Comparison of ENCODE assay signal across 20 cellular contexts in genomic region chr12:29792853-29793252, GRCh38. TPM values are rescaled to one million over a fixed set of nuclear protein-coding genes. Genes with fewer than 3 reads are reported as not detected.
"Had no signal": no experiment of that assay in that cellular context is flagged by ENCODE, and none has a peak within 500 bp of the region (broad histone marks: within the 10 kb centered on the region; RNA-seq: fewer than 3 reads in every experiment).

No MANE protein-coding gene starts in this region.

- H3K4me2 ChIP-seq: KMS-11 had no signal

- H3K27me3 ChIP-seq: SJSA1 had no signal

- ATAC-seq: K562 had no signal

- H3K9ac ChIP-seq: KMS-11 had no signal

- H3K27ac ChIP-seq: KMS-11, SJSA1, SK-N-MC had no signal

- FAIRE-seq: K562, RCC 7860 had no signal

- H3K36me3 ChIP-seq: SJSA1 had no signal

- H3K4me3 ChIP-seq: K562, SJSA1, SK-N-MC had no signal

- DNase-seq: Kasumi-1, MM.1S, NCI-H1092 treated with DMSO at 0.1 percent for 48 hours, NCI-H1436, NCI-H187, NCI-H2029 treated with DMSO at 0.1 percent for 48 hours, NCI-H2171 treated with DMSO at 0.1 percent for 48 hours, NCI-H345, NCI-H524 treated with DMSO at 0.1 percent for 48 hours, NCI-H69, NCI-H774, Right ventricle myocardium superior, RPMI8226, SIG-M5 had no signal

RNA-seq across cellular contexts. Expression of gene TMTC1, which starts 9.1 kb away (rescaled TPM):
- polyA plus RNA-seq: IgD-negative memory B cell had no signal
